21 cellular contexts compared by ENCODE assay signal in genomic region chr6:38095054-38095453, GRCh38.
A peak's percentile ranks its signal among the peaks of the same experiment; 100 is the strongest.
DNase-seq lines count a peak whose midpoint lies in the region; ATAC-seq, FAIRE-seq and TF ChIP-seq lines count a peak whose summit lies in the region.
"Had no signal": no experiment of that assay in that cellular context is flagged by ENCODE, and none has a peak within 500 bp of the region (broad histone marks: within the 10 kb centered on the region; RNA-seq: fewer than 3 reads in every experiment).

No MANE protein-coding gene starts in this region.

- FAIRE-seq in urothelium cell line (lab: Jason Lieb, UNC) = no peak
- FAIRE-seq: RCC 7860 had no signal

- no peak for ATAC-seq in HG02973 (IDR thresholded peaks at IDR 0.05; ENCODE audit: unreplicated experiment)
- ATAC-seq: activated CD4-positive, alpha-beta T cell treated with anti-CD3 and anti-CD28 coated beads for 36 hours; activated naive CD8-positive, alpha-beta T cell treated with anti-CD3 and anti-CD28 coated beads, Interleukin-2, amount 50 U/mL, for 24 hours; activated T-cell treated with anti-CD3 and anti-CD28 coated beads, Interleukin-2, amount 50 U/mL, for 4 hours; esophagus mucosa; T-helper 17 cell had no signal

- H3K27ac Mint-ChIP-seq in activated CD4-positive, alpha-beta T cell treated with anti-CD3 and anti-CD28 coated beads, Interleukin-2, amount 10 ng/mL, durations not matched to agents 7 days and 5 days = no peak overlapping the region
- H3K27ac Mint-ChIP-seq: activated CD4-positive, alpha-beta T cell treated with anti-CD3 and anti-CD28 coated beads for 36 hours; activated naive CD8-positive, alpha-beta T cell treated with anti-CD3 and anti-CD28 coated beads, Interleukin-2, amount 50 U/mL, for 24 hours; mesothelial cell of epicardium; T-helper 17 cell had no signal

- TF ChIP-seq CTCF in WI38 (IDR thresholded peaks at IDR 0.05; ENCODE audit: low read depth, low read length) = no peak
- no peak for TF ChIP-seq CTCF in fibroblast of villous mesenchyme (IDR thresholded peaks at IDR 0.05; ENCODE audit: insufficient read depth, low read depth, low read length)

- POLR2A ChIA-PET in activated CD4-positive, alpha-beta T cell treated with anti-CD3 and anti-CD28 coated beads, Interleukin-2, amount 10 ng/mL, durations not matched to agents 7 days and 5 days (lab: Charles Lee) = interaction anchor here (0.6 kb wide), 1 partner anchor 1571 kb away, joined by 3 read pairs; no protein-coding TSS in a partner anchor

- H3K9me3 Mint-ChIP-seq in activated CD4-positive, alpha-beta T cell treated with anti-CD3 and anti-CD28 coated beads, Interleukin-2, amount 10 ng/mL, durations not matched to agents 7 days and 5 days = no peaks in the 10 kb centered on the region
- H3K9me3 Mint-ChIP-seq: activated naive CD8-positive, alpha-beta T cell treated with anti-CD3 and anti-CD28 coated beads, Interleukin-2, amount 50 U/mL, for 24 hours; activated T-cell treated with anti-CD3 and anti-CD28 coated beads, Interleukin-2, amount 50 U/mL, for 4 hours; mesothelial cell of epicardium had no signal

- H3K4me3 ChIP-seq in WI38 (ENCODE audit: low read depth, low read length) (peak overlapping the region; percentile 5; the same call in 1 of the 2 replicates), fibroblast of villous mesenchyme (ENCODE audit: low read depth, low read length) (no peak overlapping the region)
- H3K4me3 ChIP-seq: colonic mucosa, spleen, stomach had no signal

- H3K4me1 Mint-ChIP-seq in activated CD4-positive, alpha-beta T cell treated with anti-CD3 and anti-CD28 coated beads, Interleukin-2, amount 10 ng/mL, durations not matched to agents 7 days and 5 days = no peaks in the 10 kb centered on the region

- CTCF ChIA-PET in activated CD4-positive, alpha-beta T cell treated with anti-CD3 and anti-CD28 coated beads, Interleukin-2, amount 10 ng/mL, durations not matched to agents 7 days and 5 days (lab: Charles Lee) = interaction anchor here (1.2 kb wide), 1 partner anchor 12 kb away, joined by 3 read pairs; no protein-coding TSS in a partner anchor

- no peaks in the 10 kb centered on the region for H3K27me3 Mint-ChIP-seq in activated CD4-positive, alpha-beta T cell treated with anti-CD3 and anti-CD28 coated beads, Interleukin-2, amount 10 ng/mL, durations not matched to agents 7 days and 5 days
- H3K27me3 Mint-ChIP-seq: activated CD4-positive, alpha-beta T cell treated with anti-CD3 and anti-CD28 coated beads for 36 hours; activated naive CD8-positive, alpha-beta T cell treated with anti-CD3 and anti-CD28 coated beads, Interleukin-2, amount 50 U/mL, for 24 hours; T-helper 17 cell had no signal

- no peaks in the 10 kb centered on the region for H3K36me3 Mint-ChIP-seq in activated CD4-positive, alpha-beta T cell treated with anti-CD3 and anti-CD28 coated beads, Interleukin-2, amount 10 ng/mL, durations not matched to agents 7 days and 5 days (ENCODE audit: low read depth)
- H3K36me3 Mint-ChIP-seq: mesothelial cell of epicardium had no signal

- peak; percentile 71 for DNase-seq in HCEC 1CT
- DNase-seq in fibroblast of villous mesenchyme (ENCODE audit: low read depth) = peak; percentile 55
- peak; percentile 8 for DNase-seq in urothelium cell line (ENCODE audit: low spot score)
- no peak for DNase-seq in NCI-H146 treated with DMSO at 0.1 percent for 48 hours (lab: John Stamatoyannopoulos, UW; ENCODE audit: unreplicated experiment)
- no peak for DNase-seq in activated CD4-positive, alpha-beta T cell treated with anti-CD3 and anti-CD28 coated beads, Interleukin-2, amount 10 ng/mL, durations not matched to agents 7 days and 5 days
- DNase-seq: activated CD4-positive, alpha-beta T cell treated with anti-CD3 and anti-CD28 coated beads for 36 hours; activated naive CD8-positive, alpha-beta T cell treated with anti-CD3 and anti-CD28 coated beads, Interleukin-2, amount 50 U/mL, for 24 hours; activated T-cell treated with anti-CD3 and anti-CD28 coated beads, Interleukin-2, amount 50 U/mL, for 4 hours; colonic mucosa; DMS 273 treated with DMSO at 0.1 percent for 48 hours; NCI-H187; NCI-H526; occipital lobe; spleen; stomach; T-helper 17 cell had no signal

- no peak overlapping the region for H3K4me3 Mint-ChIP-seq in activated CD4-positive, alpha-beta T cell treated with anti-CD3 and anti-CD28 coated beads, Interleukin-2, amount 10 ng/mL, durations not matched to agents 7 days and 5 days
- H3K4me3 Mint-ChIP-seq: activated CD4-positive, alpha-beta T cell treated with anti-CD3 and anti-CD28 coated beads for 36 hours; activated naive CD8-positive, alpha-beta T cell treated with anti-CD3 and anti-CD28 coated beads, Interleukin-2, amount 50 U/mL, for 24 hours; activated T-cell treated with anti-CD3 and anti-CD28 coated beads, Interleukin-2, amount 50 U/mL, for 4 hours; mesothelial cell of epicardium; T-helper 17 cell had no signal

Comparison
In these comparisons a context has a peak if more than half of its experiments do, and no peak if none do; other contexts are left out.
1. DNase-seq: peak in HCEC 1CT (single experiment), fibroblast of villous mesenchyme (single experiment) and urothelium cell line (single experiment); none in NCI-H146 treated with DMSO at 0.1 percent for 48 hours (single experiment) and activated CD4-positive, alpha-beta T cell treated with anti-CD3 and anti-CD28 coated beads, Interleukin-2, amount 10 ng/mL, durations not matched to agents 7 days and 5 days (single experiment).